2 cellular contexts compared by ENCODE assay signal in genomic region chr17:78357687-78358537, GRCh38.
TF ChIP-seq lines count a peak whose summit lies in the region.

No MANE protein-coding gene starts in this region.

TF ChIP-seq in IMR-90, 13 proteins besides CTCF, POLR2A, EP300 and RAD21 (continued from another document):
- TF ChIP-seq ELK1 (IDR thresholded peaks at IDR 0.05; ENCODE audit: borderline replicate concordance, low read depth, low read length) = no peak
- TF ChIP-seq MAFK (IDR thresholded peaks at IDR 0.05; ENCODE audit: low read depth, low read length) = no peak
- no peak; the same call in 1 of the 2 replicates for TF ChIP-seq CHD1 (IDR thresholded peaks at IDR 0.05; ENCODE audit: low read depth, low read length)
- no peak for TF ChIP-seq MAZ (IDR thresholded peaks at IDR 0.05; ENCODE audit: borderline replicate concordance, low read depth, low read length)
- no peak for TF ChIP-seq NFE2L2 (IDR thresholded peaks at IDR 0.05; ENCODE audit: low read depth, low read length)
- no peak for TF ChIP-seq CEBPB (IDR thresholded peaks at IDR 0.05; ENCODE audit: low read depth, low read length)
- TF ChIP-seq MXI1 (IDR thresholded peaks at IDR 0.05; ENCODE audit: borderline replicate concordance, low read depth, low read length) = no peak
- no peak for TF ChIP-seq RCOR1 (IDR thresholded peaks at IDR 0.05; ENCODE audit: insufficient replicate concordance, low read length)
- no peak for TF ChIP-seq FOS (IDR thresholded peaks at IDR 0.05; ENCODE audit: low read depth, low read length)
- no peak for TF ChIP-seq BHLHE40 (IDR thresholded peaks at IDR 0.05; ENCODE audit: low read depth, low read length)
- no peak for TF ChIP-seq RFX5 (IDR thresholded peaks at IDR 0.05; ENCODE audit: low read depth, low read length)
- TF ChIP-seq USF2 (IDR thresholded peaks at IDR 0.05; ENCODE audit: low read depth, low read length) = no peak; the same call in 1 of the 2 replicates

TF ChIP-seq in liver, 16 proteins besides CTCF, POLR2A, EP300 and RAD21 (continued from another document):
- TF ChIP-seq ZBTB33 (IDR thresholded peaks at IDR 0.05) (no peak), ATF3 (IDR thresholded peaks at IDR 0.05) (no peak)
